ENCODE assay signal across 8 cellular contexts in the genomic region with DNA sequence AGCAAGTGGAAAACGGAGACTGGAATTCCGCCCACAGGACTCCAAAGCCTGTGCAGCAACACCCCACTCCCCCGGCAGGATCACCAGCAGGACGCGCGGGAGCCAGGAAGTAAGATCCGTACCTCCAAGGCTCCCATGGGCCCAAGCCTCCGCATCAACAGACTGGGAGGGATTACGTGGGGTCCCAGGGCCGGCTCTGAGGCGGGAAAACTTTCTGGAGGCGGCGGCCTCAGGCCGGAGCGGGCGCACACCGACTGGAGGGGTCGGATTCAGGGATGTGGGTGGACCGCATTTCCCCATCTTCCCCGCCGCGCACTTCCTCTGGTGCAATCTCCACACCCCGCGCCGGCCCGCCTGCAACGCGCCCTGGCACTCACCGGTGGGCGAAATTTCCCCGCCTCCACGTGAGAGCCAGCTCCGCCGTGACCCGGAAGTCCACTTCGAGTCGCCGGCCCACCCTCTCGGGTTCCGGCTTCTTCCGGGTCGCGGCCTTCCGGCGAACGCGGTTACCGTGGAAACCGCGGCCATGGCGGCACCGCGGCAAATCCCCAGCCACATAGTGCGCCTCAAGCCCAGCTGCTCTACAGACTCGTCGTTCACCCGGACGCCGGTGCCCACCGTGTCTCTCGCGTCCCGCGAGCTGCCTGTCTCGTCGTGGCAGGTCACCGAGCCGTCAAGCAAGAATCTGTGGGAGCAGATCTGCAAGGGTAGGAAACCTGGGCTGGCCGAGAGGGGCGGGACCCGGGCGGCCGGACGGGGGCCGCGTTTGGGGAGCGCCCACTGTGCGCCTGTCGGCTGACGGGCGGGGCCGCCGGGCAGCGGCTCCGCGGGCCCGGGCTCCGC. TPM values are rescaled to one million over a fixed set of nuclear protein-coding genes. Genes with fewer than 3 reads are reported as not detected.
DNase-seq lines count a peak whose midpoint lies in the region; ATAC-seq, FAIRE-seq and TF ChIP-seq lines count a peak whose summit lies in the region.

A gene with protein sequence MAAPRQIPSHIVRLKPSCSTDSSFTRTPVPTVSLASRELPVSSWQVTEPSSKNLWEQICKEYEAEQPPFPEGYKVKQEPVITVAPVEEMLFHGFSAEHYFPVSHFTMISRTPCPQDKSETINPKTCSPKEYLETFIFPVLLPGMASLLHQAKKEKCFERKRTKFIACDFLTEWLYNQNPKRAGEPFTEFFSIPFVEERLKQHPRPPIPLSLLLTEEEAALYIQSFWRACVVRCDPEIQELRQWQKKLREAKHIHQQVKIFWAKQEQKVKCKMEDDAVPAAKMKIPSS (plus strand): TSS at position 491 of the 843 bp plus-strand sequence. CDS start 36 bp downstream, at position 527.
A gene with protein sequence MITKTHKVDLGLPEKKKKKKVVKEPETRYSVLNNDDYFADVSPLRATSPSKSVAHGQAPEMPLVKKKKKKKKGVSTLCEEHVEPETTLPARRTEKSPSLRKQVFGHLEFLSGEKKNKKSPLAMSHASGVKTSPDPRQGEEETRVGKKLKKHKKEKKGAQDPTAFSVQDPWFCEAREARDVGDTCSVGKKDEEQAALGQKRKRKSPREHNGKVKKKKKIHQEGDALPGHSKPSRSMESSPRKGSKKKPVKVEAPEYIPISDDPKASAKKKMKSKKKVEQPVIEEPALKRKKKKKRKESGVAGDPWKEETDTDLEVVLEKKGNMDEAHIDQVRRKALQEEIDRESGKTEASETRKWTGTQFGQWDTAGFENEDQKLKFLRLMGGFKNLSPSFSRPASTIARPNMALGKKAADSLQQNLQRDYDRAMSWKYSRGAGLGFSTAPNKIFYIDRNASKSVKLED (minus strand): TSS at position 447 of the 843 bp plus-strand sequence. CDS start 3,192 bp downstream, outside the sequence.

- no peaks in the 10 kb centered on the region for H3K9me3 ChIP-seq in H1 (ENCODE audit: insufficient read depth in 2 of 2, low read depth in 1 of 2, low read length in 1 of 2)

- H4K91ac ChIP-seq in H1 (replicated peaks; ENCODE audit: insufficient read length, low read length) = peak within 1 kb of the TSS; percentile 92

- peak within 1 kb of the TSS; percentile 96 for H3K18ac ChIP-seq in H1 (ENCODE audit: extremely low read depth, low read length)

- peak within 1 kb of the TSS; percentile 90 for H3K56ac ChIP-seq in H1 (replicated peaks; ENCODE audit: insufficient read length, low read depth, low read length)

- peak within 1 kb of the TSS; percentile 79 for H2BK120ac ChIP-seq in H1 (replicated peaks; ENCODE audit: low read depth, low read length)

- no peak within 1 kb of the TSS for H3K23ac ChIP-seq in H1 (ENCODE audit: insufficient read length)

- H3K4me3 Mint-ChIP-seq in memory B cell = peak within 1 kb of the TSS; percentile 97

- TF ChIP-seq EP300 in H1 (IDR thresholded peaks at IDR 0.05; ENCODE audit: borderline replicate concordance in 1 of 2, low read depth in 2 of 2, low read length in 2 of 2) = no peak

- H3K36me3 Mint-ChIP-seq in memory B cell = peaks cover 10% of the 10 kb centered on the region

- TF ChIP-seq RAD21 in H1 (IDR thresholded peaks at IDR 0.05 in 1 of 2, conservative IDR thresholded peaks at IDR 0.05 in 1 of 2; ENCODE audit: low read depth in 2 of 2, low read length in 2 of 2) = peak in 1 of 2 experiments; percentile 0; a peak in 1 of 4 replicates

- H2BK20ac ChIP-seq in H1 (ENCODE audit: low read length) = no peak within 1 kb of the TSS

- DNase-seq in CMK (ENCODE audit: low read depth) = peak; percentile 69
- peak; percentile 56 for DNase-seq in NCI-H82 treated with DMSO at 0.1 percent for 48 hours (lab: John Stamatoyannopoulos, UW; ENCODE audit: unreplicated experiment)
- peak; percentile 68 to 83 (median 78) for DNase-seq in activated CD8-positive, alpha-beta memory T cell treated with anti-CD3 and anti-CD28 coated beads for 48 hours (ENCODE audit: low read depth in 2 of 3, low spot score in 2 of 3)
- DNase-seq in H1 (ENCODE audit: low read depth in 1 of 2, low spot score in 2 of 2) = peak; percentile 78 to 88
- DNase-seq in memory B cell (ENCODE audit: low spot score in 2 of 2) = peak; percentile 76 to 84
- peak; percentile 77 for DNase-seq in stimulated activated CD8-positive, alpha-beta memory T cell treated with anti-CD3 and anti-CD28 coated beads, Interleukin-12 subunit alpha, Interleukin-12 subunit beta, amount 100 ng/mL, for 1 hour (ENCODE audit: low read depth)

- no peak within 1 kb of the TSS for H2BK12ac ChIP-seq in H1 (ENCODE audit: low read depth, low read length)

- H3K23me2 ChIP-seq in H1 (ENCODE audit: low read depth, low read length) = peaks cover 5% of the 10 kb centered on the region

- CTCF ChIA-PET in H1 (lab: Charles Lee; ENCODE audit: partially characterized antibody) = interaction anchor here (1.8 kb wide), 1 partner anchor 164 kb away, joined by 6 read pairs; no protein-coding TSS in a partner anchor

- peak; percentile 49 to 79 for TF ChIP-seq POLR2A in H1 (IDR thresholded peaks at IDR 0.05; ENCODE audit: control extremely low read depth in 1 of 2, low read depth in 2 of 2, low read length in 2 of 2)

- H4K5ac ChIP-seq in H1 (ENCODE audit: insufficient read length, low read depth, low read length) = peak within 1 kb of the TSS; percentile 92

- peaks cover 0 to 13% (median 5%) of the 10 kb centered on the region in 4 experiments; a peak in 5 of 7 replicates for H3K4me1 ChIP-seq in H1 (replicated peaks in 1 of 4; ENCODE audit: control insufficient read depth in 3 of 4, insufficient read depth in 4 of 4, low read length in 3 of 4)

- H3K36me3 ChIP-seq in H1 (ENCODE audit: control insufficient read depth in 2 of 4, insufficient read depth in 4 of 4, low read length in 3 of 4) = peaks cover 10 to 25% (median 15%) of the 10 kb centered on the region in 4 experiments; a peak in 7 of 8 replicates

- ATAC-seq in GM19397 (IDR thresholded peaks at IDR 0.05; ENCODE audit: unreplicated experiment) (peak; percentile 98), HG03558 (IDR thresholded peaks at IDR 0.05; ENCODE audit: extremely low read depth, unreplicated experiment) (peak; percentile 86), memory B cell (ENCODE audit: low read depth) (peak; percentile 98)

- H3K4me2 ChIP-seq in H1 (ENCODE audit: insufficient read depth in 1 of 2, low read depth in 2 of 2, low read length in 2 of 2) = peak within 1 kb of the TSS; percentile 87 to 88

- POLR2A ChIA-PET in H1 (lab: Charles Lee; ENCODE audit: partially characterized antibody) = interaction anchor here (0.8 to 4.2 kb wide), 23 partner anchors 9 to 958 kb away, joined by 3 to 23 read pairs (median 6); a partner anchor contains a TSS

- H4K8ac ChIP-seq in H1 (ENCODE audit: extremely low read depth, insufficient read depth, low read length) = peak within 1 kb of the TSS; percentile 97

- peaks cover 13 to 16% of the 10 kb centered on the region in 2 experiments for H4K20me1 ChIP-seq in H1 (replicated peaks in 1 of 2; ENCODE audit: control insufficient read depth in 1 of 2, insufficient read depth in 2 of 2, low read length in 2 of 2)

- H2AFZ ChIP-seq in H1 (ENCODE audit: low read length) = peak within 1 kb of the TSS; percentile 77

- H3K9me3 Mint-ChIP-seq in memory B cell = peaks cover 2% of the 10 kb centered on the region

- 1% methylated on average over 65 of the region's 88 CpGs; no CpG with 5 or more reads in 1 of the 2 experiments for WGBS in H1 (ENCODE audit: extremely low coverage in 1 of 2, insufficient coverage in 1 of 2, insufficient read length in 1 of 2, insufficient replicate concordance in 2 of 2, low coverage in 1 of 2, low lambda C conversion rate in 2 of 2, missing lambda C conversion rate in 1 of 2), 2 experiments

- no peak for TF ChIP-seq CTCF in H1 (IDR thresholded peaks at IDR 0.05; ENCODE audit: control extremely low read depth in 1 of 3, insufficient read depth in 1 of 3, low read depth in 1 of 3, low read length in 3 of 3)

- peak within 1 kb of the TSS; percentile 83 for H3K27ac Mint-ChIP-seq in memory B cell

- H3K27me3 ChIP-seq in H1 (replicated peaks in 1 of 4; ENCODE audit: control insufficient read depth in 3 of 4, extremely low read depth in 1 of 4, insufficient read depth in 3 of 4, low read length in 3 of 4) = no peaks in the 10 kb centered on the region

- H3K79me2 ChIP-seq in H1 (ENCODE audit: control insufficient read depth in 1 of 2, insufficient read depth in 2 of 2, low read length in 2 of 2) = peaks cover 36 to 68% of the 10 kb centered on the region in 2 experiments

- H2BK15ac ChIP-seq in H1 (ENCODE audit: low read length) = peak within 1 kb of the TSS; percentile 25

- H3K14ac ChIP-seq in H1 (ENCODE audit: insufficient read length) = peak within 1 kb of the TSS; percentile 89

- H3K9ac ChIP-seq in H1 (replicated peaks in 1 of 4; ENCODE audit: extremely low read depth in 1 of 4, low read depth in 3 of 4, low read length in 3 of 4) = peak within 1 kb of the TSS; percentile 92 to 96 (median 96)

- peaks cover 2% of the 10 kb centered on the region; the same call in 1 of the 2 replicates for H3K79me1 ChIP-seq in H1 (ENCODE audit: low read depth, low read length)

- no peaks in the 10 kb centered on the region for H3K27me3 Mint-ChIP-seq in memory B cell

- peak within 1 kb of the TSS; percentile 3; the same call in 1 of the 2 replicates for H2AK5ac ChIP-seq in H1 (ENCODE audit: low read depth, low read length)

- H3K27ac ChIP-seq in H1 (ENCODE audit: low read depth, low read length) = peak within 1 kb of the TSS; percentile 94

- H3K4me1 Mint-ChIP-seq in memory B cell = peaks cover 17% of the 10 kb centered on the region

- peak within 1 kb of the TSS; percentile 96 for H3K4ac ChIP-seq in H1 (replicated peaks; ENCODE audit: insufficient read length, low read depth, low read length)

- peak within 1 kb of the TSS; percentile 96 to 99 (median 97) for H3K4me3 ChIP-seq in H1 (ENCODE audit: extremely low read depth in 1 of 4, insufficient read depth in 2 of 4, low read depth in 3 of 4, low read length in 4 of 4)

- FAIRE-seq in H1 (lab: Jason Lieb, UNC) = no peak

- peak within 1 kb of the TSS; percentile 84 for H2BK5ac ChIP-seq in H1 (ENCODE audit: low read depth, low read length)

RNA-seq across cellular contexts. Expression of the first gene that starts in this region (rescaled TPM):
- 5.8 and 6.2 TPM in 2 replicates for total RNA-seq in H1 (2021; fragmentation: NEBNext Ultra II Directional; extraction: Animal tissue kit (Norgen Biotek cat#: 25700))
- polyA plus RNA-seq in H1 (2011; rRNA removed) = 9.3 and 10.4 TPM in 2 replicates
- polyA plus RNA-seq in H1 (2011; cell fraction: cytosol; rRNA removed) = 7.9 TPM
- polyA plus RNA-seq in H1 (2011; cell fraction: nucleus; rRNA removed) = 4.7 TPM
- polyA plus RNA-seq in H1 (2012, experiment 1 of 2) = 4.6 to 7.0 TPM (median 5.2 TPM) in 4 replicates
- 1.3 TPM for polyA plus RNA-seq in H1 (2012, experiment 2 of 2)
- polyA plus RNA-seq in H1 (2013, experiment 1 of 2) = 3.9 TPM
- polyA plus RNA-seq in H1 (2013, experiment 2 of 2) = 3.7 TPM
- 6.1 and 7.3 TPM in 2 replicates for polyA minus RNA-seq in H1 (2011; rRNA and poly(A)+ RNA removed)
- polyA minus RNA-seq in H1 (2011; cell fraction: cytosol; rRNA and poly(A)+ RNA removed) = 2.9 TPM
- 12.8 TPM for polyA minus RNA-seq in H1 (2011; cell fraction: nucleus; rRNA and poly(A)+ RNA removed)

RNA-seq across cellular contexts. Expression of the second gene that starts in this region (rescaled TPM):
- 80.8 and 87.9 TPM in 2 replicates for total RNA-seq in H1 (2021; fragmentation: NEBNext Ultra II Directional; extraction: Animal tissue kit (Norgen Biotek cat#: 25700))
- 21.3 and 21.6 TPM in 2 replicates for polyA plus RNA-seq in H1 (2011; rRNA removed)
- 30.6 TPM for polyA plus RNA-seq in H1 (2011; cell fraction: cytosol; rRNA removed)
- polyA plus RNA-seq in H1 (2011; cell fraction: nucleus; rRNA removed) = 28.8 TPM
- 79.8 to 109 TPM (median 84.5 TPM) in 4 replicates for polyA plus RNA-seq in H1 (2012, experiment 1 of 2)
- 58.1 TPM for polyA plus RNA-seq in H1 (2012, experiment 2 of 2)
- polyA plus RNA-seq in H1 (2013, experiment 1 of 2) = 166 TPM
- 154 TPM for polyA plus RNA-seq in H1 (2013, experiment 2 of 2)
- polyA minus RNA-seq in H1 (2011; rRNA and poly(A)+ RNA removed) = 48.1 and 53.1 TPM in 2 replicates
- 24.3 TPM for polyA minus RNA-seq in H1 (2011; cell fraction: cytosol; rRNA and poly(A)+ RNA removed)
- 57.8 TPM for polyA minus RNA-seq in H1 (2011; cell fraction: nucleus; rRNA and poly(A)+ RNA removed)

Comparison
In these comparisons a context has a peak if more than half of its experiments do, and no peak if none do; other contexts are left out.
1. Peak in every context shown above with its lines: DNase-seq, ATAC-seq, H3K4me3 ChIP-seq and H3K27ac ChIP-seq.